In genomic region chrX:24169211-24169610, GRCh38 we compare ENCODE assay signal across 8 cellular contexts. TPM values are rescaled to one million over a fixed set of nuclear protein-coding genes. Genes with fewer than 3 reads are reported as not detected.
DNase-seq lines count a peak whose midpoint lies in the region; ATAC-seq, FAIRE-seq and TF ChIP-seq lines count a peak whose summit lies in the region.

No MANE protein-coding gene starts in this region.

- TF ChIP-seq POLR2A in GM12891 (IDR thresholded peaks at IDR 0.05; ENCODE audit: low read depth, low read length) (no peak), GM12892 (IDR thresholded peaks at IDR 0.05; ENCODE audit: low read depth, low read length) (no peak)

- TF ChIP-seq CTCF in fibroblast of the aortic adventitia (IDR thresholded peaks at IDR 0.05; ENCODE audit: insufficient read depth, low read length), result no peak

- DNase-seq in GM12891 (ENCODE audit: insufficient read length, low spot score) (no peak), fibroblast of the aortic adventitia (ENCODE audit: low read depth) (peak; percentile 46), DMS 273 (lab: John Stamatoyannopoulos, UW; ENCODE audit: unreplicated experiment) (no peak), OCI-M2 (lab: John Stamatoyannopoulos, UW; ENCODE audit: unreplicated experiment) (no peak), NCI-H82 (lab: John Stamatoyannopoulos, UW) (no peak), GM12892 (ENCODE audit: insufficient read length) (no peak)

- ATAC-seq in GM21381 (IDR thresholded peaks at IDR 0.05; ENCODE audit: unreplicated experiment) (peak; percentile 64), HG03439 (IDR thresholded peaks at IDR 0.05; ENCODE audit: unreplicated experiment) (peak; percentile 65)

- no peak overlapping the region for H3K4me3 ChIP-seq in fibroblast of the aortic adventitia (ENCODE audit: low read depth, low read length)

- FAIRE-seq in GM12891 (lab: Jason Lieb, UNC) (peak; percentile 84), GM12892 (lab: Jason Lieb, UNC) (no peak)

TF ChIP-seq in GM12891, 5 proteins besides CTCF, POLR2A, EP300 and RAD21:
- no peak for TF ChIP-seq TAF1 (IDR thresholded peaks at IDR 0.05; ENCODE audit: low read depth, low read length)
- TF ChIP-seq SPI1 (IDR thresholded peaks at IDR 0.05; ENCODE audit: low read depth, low read length), result peak; percentile 67
- TF ChIP-seq POLR2AphosphoS5 (IDR thresholded peaks at IDR 0.05; ENCODE audit: low read depth, low read length), result no peak

RNA-seq across cellular contexts. Expression of gene ZFX, which starts 19.7 kb away (rescaled TPM):
- 7.7 TPM for polyA plus RNA-seq in GM12891 (2012; ENCODE audit: low read depth, missing spikeins)
- total RNA-seq in fibroblast of the aortic adventitia (ENCODE audit: low replicate concordance), result 41.5 and 69.3 TPM in 2 replicates
- polyA plus RNA-seq in GM12892 (2012; ENCODE audit: missing spikeins), result 19.5 TPM
